24 cellular contexts compared by ENCODE assay signal in genomic region chr1:59198565-59198964, GRCh38.
DNase-seq lines count a peak whose midpoint lies in the region; ATAC-seq, FAIRE-seq and TF ChIP-seq lines count a peak whose summit lies in the region.
"Had no signal": no experiment of that assay in that cellular context is flagged by ENCODE, and none has a peak within 500 bp of the region (broad histone marks: within the 10 kb centered on the region; RNA-seq: fewer than 3 reads in every experiment).

No MANE protein-coding gene starts in this region.

- no peaks in the 10 kb centered on the region for H3K9me3 Mint-ChIP-seq in stimulated activated naive B cell treated with anti-CD40 and anti-IgM and Interleukin-4, amounts not matched to agents 10 μg/mL and 1 μg/mL and 100 μg/mL, for 72 hours
- H3K9me3 Mint-ChIP-seq: activated T-cell treated with anti-CD3 and anti-CD28 coated beads, Interleukin-2, amount 50 U/mL, for 72 hours had no signal

- no peak for FAIRE-seq in bronchial epithelial cell (lab: Jason Lieb, UNC)
- FAIRE-seq: A549, D721Med had no signal

- ATAC-seq in stimulated activated naive B cell treated with anti-CD40 and anti-IgM and Interleukin-4, amounts not matched to agents 10 μg/mL and 1 μg/mL and 100 μg/mL, for 72 hours (replicated peaks), result no peak
- ATAC-seq: A549; activated T-cell treated with anti-CD3 and anti-CD28 coated beads, Interleukin-2, amount 50 U/mL, for 72 hours; left cardiac atrium had no signal

- H3K27me3 ChIP-seq in bronchial epithelial cell (ENCODE audit: control insufficient read depth, insufficient read depth, low read length), result no peaks in the 10 kb centered on the region
- H3K27me3 ChIP-seq in prostate gland (replicated peaks; ENCODE audit: insufficient read depth), result no peaks in the 10 kb centered on the region
- no peaks in the 10 kb centered on the region for H3K27me3 ChIP-seq in vagina
- H3K27me3 ChIP-seq: esophagus muscularis mucosa, stomach had no signal

- H3K36me3 ChIP-seq in bronchial epithelial cell (ENCODE audit: control insufficient read depth, insufficient read depth, low read length) (no peaks in the 10 kb centered on the region), prostate gland (no peaks in the 10 kb centered on the region), vagina (no peaks in the 10 kb centered on the region)
- H3K36me3 ChIP-seq: esophagus muscularis mucosa, stomach had no signal

- H3K27ac ChIP-seq in prostate gland (no peak overlapping the region), vagina (no peak overlapping the region)
- H3K27ac ChIP-seq: A549, C4-2B, esophagus muscularis mucosa, HL-60, stomach had no signal

- TF ChIP-seq POLR2A in prostate gland (IDR thresholded peaks at IDR 0.05) (no peak), vagina (IDR thresholded peaks at IDR 0.05) (no peak)

- H3K4me3 ChIP-seq in bronchial epithelial cell (ENCODE audit: low read depth, low read length), result no peak overlapping the region
- no peak overlapping the region for H3K4me3 ChIP-seq in prostate gland
- no peak overlapping the region for H3K4me3 ChIP-seq in vagina
- H3K4me3 ChIP-seq: A549, esophagus muscularis mucosa, stomach had no signal

- H3K27ac Mint-ChIP-seq in stimulated activated naive B cell treated with anti-CD40 and anti-IgM and Interleukin-4, amounts not matched to agents 10 μg/mL and 1 μg/mL and 100 μg/mL, for 72 hours, result no peak overlapping the region
- H3K27ac Mint-ChIP-seq: activated T-cell treated with anti-CD3 and anti-CD28 coated beads, Interleukin-2, amount 50 U/mL, for 72 hours had no signal

- 28% methylated on average over 4 of the region's 4 CpGs for WGBS in prostate gland

- peaks cover 5% of the 10 kb centered on the region in 2 donors for H3K4me1 Mint-ChIP-seq in stimulated activated naive B cell treated with anti-CD40 and anti-IgM and Interleukin-4, amounts not matched to agents 10 μg/mL and 1 μg/mL and 100 μg/mL, for 72 hours

- intact Hi-C loops in prostate gland (cut with DNase I) (no loop called here), vagina (cut with DNase I) (no loop called here)

- no peaks in the 10 kb centered on the region for H3K36me3 Mint-ChIP-seq in stimulated activated naive B cell treated with anti-CD40 and anti-IgM and Interleukin-4, amounts not matched to agents 10 μg/mL and 1 μg/mL and 100 μg/mL, for 72 hours

- peaks cover 0 to 11% of the 10 kb centered on the region in 2 donors for H3K27me3 Mint-ChIP-seq in stimulated activated naive B cell treated with anti-CD40 and anti-IgM and Interleukin-4, amounts not matched to agents 10 μg/mL and 1 μg/mL and 100 μg/mL, for 72 hours

- H3K4me3 Mint-ChIP-seq in stimulated activated naive B cell treated with anti-CD40 and anti-IgM and Interleukin-4, amounts not matched to agents 10 μg/mL and 1 μg/mL and 100 μg/mL, for 72 hours, result no peak overlapping the region
- H3K4me3 Mint-ChIP-seq: activated T-cell treated with anti-CD3 and anti-CD28 coated beads, Interleukin-2, amount 50 U/mL, for 72 hours had no signal

- TF ChIP-seq CTCF in bronchial epithelial cell (IDR thresholded peaks at IDR 0.05; ENCODE audit: insufficient read depth, low read length, severe bottlenecking), result no peak
- no peak for TF ChIP-seq CTCF in prostate gland (IDR thresholded peaks at IDR 0.05)
- TF ChIP-seq CTCF in vagina (IDR thresholded peaks at IDR 0.05), result no peak

- H3K9me3 ChIP-seq in prostate gland (no peaks in the 10 kb centered on the region), vagina (no peaks in the 10 kb centered on the region)
- H3K9me3 ChIP-seq: A549 had no signal

- no peaks in the 10 kb centered on the region for H3K4me1 ChIP-seq in prostate gland (replicated peaks)
- peaks cover 14% of the 10 kb centered on the region for H3K4me1 ChIP-seq in vagina
- H3K4me1 ChIP-seq: A549 had no signal

- DNase-seq in NCI-H510A treated with DMSO at 0.1 percent for 48 hours (lab: John Stamatoyannopoulos, UW) (peak; percentile 37), NCI-H510A (lab: John Stamatoyannopoulos, UW) (no peak), bronchial epithelial cell (ENCODE audit: low read depth) (peak; percentile 7), prostate gland (ENCODE audit: low spot score) (peak; percentile 15), vagina (ENCODE audit: extremely low spot score in 2 of 2) (no peak), NCI-H128 (lab: John Stamatoyannopoulos, UW; ENCODE audit: unreplicated experiment) (no peak)
- no peak for DNase-seq in stimulated activated naive B cell treated with anti-CD40 and anti-IgM and Interleukin-4, amounts not matched to agents 10 μg/mL and 1 μg/mL and 100 μg/mL, for 72 hours
- no peak for DNase-seq in stimulated activated CD4-positive, alpha-beta T cell treated with anti-CD3 and anti-CD28 coated beads, Interleukin-4, amount 100 ng/mL, for 4 hours
- DNase-seq: activated CD4-positive, alpha-beta T cell treated with anti-CD3 and anti-CD28 coated beads for 1 hour; activated naive CD4-positive, alpha-beta T cell treated with anti-CD3 and anti-CD28 coated beads, Interleukin-2, amount 50 U/mL, for 16 hours; activated T-cell treated with anti-CD3 and anti-CD28 coated beads, Interleukin-2, amount 50 U/mL, for 72 hours; anterior cingulate cortex; effector CD8-positive, alpha-beta T cell; left cardiac atrium; NCI-H1694; NCI-H226; RPMI8226; stimulated activated CD4-positive, alpha-beta T cell treated with anti-CD3 and anti-CD28 coated beads, Interleukin-4, amount 100 ng/mL, for 24 hours; stomach had no signal

Comparison
In these comparisons a context has a peak if more than half of its experiments do, and no peak if none do; other contexts are left out.
1. DNase-seq: peak in NCI-H510A treated with DMSO at 0.1 percent for 48 hours (single experiment), bronchial epithelial cell (single experiment) and prostate gland (single experiment); none in NCI-H510A (single experiment), stimulated activated naive B cell treated with anti-CD40 and anti-IgM and Interleukin-4, amounts not matched to agents 10 μg/mL and 1 μg/mL and 100 μg/mL, for 72 hours (single experiment), stimulated activated CD4-positive, alpha-beta T cell treated with anti-CD3 and anti-CD28 coated beads, Interleukin-4, amount 100 ng/mL, for 4 hours (0 of 2), vagina (0 of 2) and NCI-H128 (single experiment).